Comparison of ENCODE assay signal across 8 cellular contexts in genomic region chr15:64246364-64247189, GRCh38.
DNase-seq lines count a peak whose midpoint lies in the region; ATAC-seq and TF ChIP-seq lines count a peak whose summit lies in the region.

No MANE protein-coding gene starts in this region.

- peak overlapping the region; percentile 35 for H3K27ac Mint-ChIP-seq in progenitor cell of endocrine pancreas

- H3K27me3 Mint-ChIP-seq in progenitor cell of endocrine pancreas: no peaks in the 10 kb centered on the region

- H3K36me3 Mint-ChIP-seq in progenitor cell of endocrine pancreas (ENCODE audit: insufficient read depth): peaks cover 10% of the 10 kb centered on the region

- peaks cover 7% of the 10 kb centered on the region for H3K9me3 Mint-ChIP-seq in progenitor cell of endocrine pancreas (ENCODE audit: low read depth)

- no peak for TF ChIP-seq CTCF in GM20000 (IDR thresholded peaks at IDR 0.05; ENCODE audit: extremely low read depth, missing control alignments)
- no peak for TF ChIP-seq CTCF in progenitor cell of endocrine pancreas (IDR thresholded peaks at IDR 0.05; ENCODE audit: unreplicated experiment)

- DNase-seq in NCI-H1417 (lab: John Stamatoyannopoulos, UW): peak in 2 of 3 experiments; percentile 16 to 56
- DNase-seq in NCI-H1417 treated with DMSO at 0.1 percent for 48 hours (lab: John Stamatoyannopoulos, UW): no peak
- DNase-seq in GM20000 (ENCODE audit: low spot score): peak; percentile 62
- peak; percentile 35 to 55 for DNase-seq in SHP77 (lab: John Stamatoyannopoulos, UW)
- peak; percentile 77 for DNase-seq in dermis blood vessel endothelial cell
- DNase-seq in progenitor cell of endocrine pancreas (ENCODE audit: low spot score, unreplicated experiment): no peak
- no peak for DNase-seq in KG1 (lab: John Stamatoyannopoulos, UW)

- ATAC-seq in HG03457 (IDR thresholded peaks at IDR 0.05; ENCODE audit: unreplicated experiment): peak; percentile 71

- H3K4me3 Mint-ChIP-seq in progenitor cell of endocrine pancreas (ENCODE audit: low read depth): no peak overlapping the region

- peaks cover 37% of the 10 kb centered on the region for H3K4me1 Mint-ChIP-seq in progenitor cell of endocrine pancreas (ENCODE audit: low read depth)

Comparison
In these comparisons a context has a peak if more than half of its experiments do, and no peak if none do; other contexts are left out.
1. DNase-seq: peak in NCI-H1417 (2 of 3), GM20000 (single experiment), SHP77 (2 of 2) and dermis blood vessel endothelial cell (single experiment); none in NCI-H1417 treated with DMSO at 0.1 percent for 48 hours (single experiment), progenitor cell of endocrine pancreas (single experiment) and KG1 (single experiment).